Comparison of ENCODE assay signal across 8 cellular contexts in the genomic region with DNA sequence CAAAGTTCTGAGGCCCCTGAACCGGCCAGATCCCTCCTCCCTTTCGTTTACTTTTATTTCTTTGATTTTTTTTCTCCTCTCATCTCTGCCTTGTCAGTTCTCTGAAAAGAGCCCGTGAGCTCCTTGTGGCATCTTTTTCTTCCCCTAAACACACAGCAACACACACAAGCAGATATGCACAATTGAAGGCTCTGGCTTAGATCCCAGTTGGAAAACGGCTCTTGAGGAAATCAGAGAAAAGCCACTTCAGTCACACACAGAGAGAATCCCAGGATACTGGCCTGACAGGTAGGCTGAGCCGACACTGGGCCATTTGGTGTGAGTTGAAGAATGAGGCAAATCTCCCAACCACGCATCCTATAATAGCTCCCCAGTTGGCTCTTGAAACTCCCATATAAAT. TPM values are rescaled to one million over a fixed set of nuclear protein-coding genes. Genes with fewer than 3 reads are reported as not detected.
DNase-seq lines count a peak whose midpoint lies in the region; ATAC-seq and TF ChIP-seq lines count a peak whose summit lies in the region.

No MANE protein-coding gene starts in this region.

- no peaks in the 10 kb centered on the region for H3K9me2 ChIP-seq in Loucy (replicated peaks; ENCODE audit: low read depth, low read length)

- peak overlapping the region; percentile 77 for H3K4me2 ChIP-seq in Loucy (ENCODE audit: low read depth, low read length, poor library complexity, severe bottlenecking)

- no peaks in the 10 kb centered on the region for H3K9me3 Mint-ChIP-seq in natural killer cell

- no peak overlapping the region for H3K9ac ChIP-seq in Loucy (ENCODE audit: low read depth, low read length, poor library complexity, severe bottlenecking)

- peak overlapping the region; percentile 92 for H3K27ac ChIP-seq in caudate nucleus (ENCODE audit: low read depth, low read length)

- DNase-seq in AG10803 (ENCODE audit: low read depth) (no peak), caudate nucleus (lab: John Stamatoyannopoulos, UW) (peak in 7 of 61 donors; percentile 6 to 28 (median 22)), natural killer cell (no peak), H7 (no peak), T-helper 9 cell (no peak)

- no peaks in the 10 kb centered on the region for H4K20me1 ChIP-seq in Loucy (ENCODE audit: insufficient read depth, low read length, poor library complexity, severe bottlenecking)

- H3K4me1 ChIP-seq in Loucy (ENCODE audit: insufficient read depth, low read length, poor library complexity, severe bottlenecking) = peaks cover 8% of the 10 kb centered on the region

- no peaks in the 10 kb centered on the region for H3K9me3 ChIP-seq in Loucy (ENCODE audit: insufficient read depth, low read depth, low read length)

- intact Hi-C loops in natural killer cell (cut with micrococcal nuclease) = no loop called here

- H3K4me3 Mint-ChIP-seq in natural killer cell = peak overlapping the region; percentile 86

- no peaks in the 10 kb centered on the region for H3K36me3 Mint-ChIP-seq in natural killer cell

- no peaks in the 10 kb centered on the region for H3F3A ChIP-seq in Loucy (ENCODE audit: low read depth)

- H3K27ac Mint-ChIP-seq in natural killer cell = peak overlapping the region in 1 of 2 donors; percentile 79

- peak overlapping the region; percentile 67 for H3K4me3 ChIP-seq in AG10803 (ENCODE audit: low read length)
- peak overlapping the region; percentile 75 for H3K4me3 ChIP-seq in Loucy (ENCODE audit: low read length, poor library complexity, severe bottlenecking)
- H3K4me3 ChIP-seq in H7 (ENCODE audit: insufficient read depth, low read depth, low read length) = no peak overlapping the region

- no peak for ATAC-seq in natural killer cell
- ATAC-seq in HG02798 (IDR thresholded peaks at IDR 0.05; ENCODE audit: poor library complexity, unreplicated experiment) = no peak
- ATAC-seq in GM18873 (IDR thresholded peaks at IDR 0.05; ENCODE audit: low FRiP score, unreplicated experiment) = no peak

- H3K36me3 ChIP-seq in Loucy (ENCODE audit: insufficient read depth, low read length) (no peaks in the 10 kb centered on the region), H7 (replicated peaks; ENCODE audit: control insufficient read depth, insufficient read depth, low read length) (no peaks in the 10 kb centered on the region)

- H3K4me1 Mint-ChIP-seq in natural killer cell = peaks cover 11 to 13% of the 10 kb centered on the region in 2 donors

- H2AFZ ChIP-seq in Loucy (ENCODE audit: low read length) = peak overlapping the region; percentile 94

- TF ChIP-seq CTCF in AG10803 (conservative IDR thresholded peaks at IDR 0.05; ENCODE audit: low read length) (no peak), Loucy (conservative IDR thresholded peaks at IDR 0.05; ENCODE audit: low read length) (no peak), natural killer cell (IDR thresholded peaks at IDR 0.05) (no peak)

- H3K27me3 ChIP-seq in Loucy (ENCODE audit: insufficient read depth, low read length, poor library complexity, severe bottlenecking) (no peaks in the 10 kb centered on the region), H7 (ENCODE audit: control insufficient read depth, insufficient read depth, low read length) (no peaks in the 10 kb centered on the region; the same call in 1 of the 2 replicates)

- no peaks in the 10 kb centered on the region for H3K79me2 ChIP-seq in Loucy (ENCODE audit: insufficient read depth, low read length)

- peaks cover 0 to 45% of the 10 kb centered on the region in 2 donors for H3K27me3 Mint-ChIP-seq in natural killer cell (ENCODE audit: low read depth in 2 of 2)

RNA-seq across cellular contexts. Expression of a gene that starts 12.9 kb away (rescaled TPM):
- not detected for total RNA-seq in natural killer cell
- not detected in 2 replicates for total RNA-seq in H7 (2014; rRNA removed; shearing (Covaris generic))
